ENCODE assay signal across 25 cellular contexts in the genomic region with DNA sequence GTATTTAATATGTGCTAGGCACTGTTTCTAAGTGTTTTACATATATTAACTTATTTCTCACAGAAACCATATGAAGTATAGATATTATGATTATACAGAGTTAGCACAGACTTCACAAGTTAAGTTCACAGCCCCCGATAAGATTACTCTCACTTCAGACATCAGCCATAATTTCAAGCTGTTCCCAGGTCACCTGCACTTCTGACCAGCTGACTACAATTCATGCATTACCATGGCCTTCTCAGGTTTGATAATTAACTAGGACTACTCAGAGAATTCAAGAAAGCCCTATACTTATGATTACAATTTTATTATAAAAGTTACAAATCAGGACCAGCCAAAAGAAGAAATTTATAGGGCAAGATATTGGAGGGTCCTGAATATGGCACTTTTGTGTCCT.
DNase-seq lines count a peak whose midpoint lies in the region; ATAC-seq and TF ChIP-seq lines count a peak whose summit lies in the region.
"Had no signal": no experiment of that assay in that cellular context is flagged by ENCODE, and none has a peak within 500 bp of the region (broad histone marks: within the 10 kb centered on the region; RNA-seq: fewer than 3 reads in every experiment).

No MANE protein-coding gene starts in this region.

- no peak for TF ChIP-seq EP300 in gastroesophageal sphincter (IDR thresholded peaks at IDR 0.05)

- CTCF ChIA-PET in MCF 10A (lab: Yijun Ruan, JAX) = interaction anchor here (1.6 to 3.6 kb wide), 3 partner anchors 46 to 177 kb away, joined by 4 to 20 read pairs (median 10); no protein-coding TSS in a partner anchor

- TF ChIP-seq CTCF in breast epithelium (IDR thresholded peaks at IDR 0.05) (no peak), MCF 10A (IDR thresholded peaks at IDR 0.05; ENCODE audit: unreplicated experiment) (no peak), gastroesophageal sphincter (IDR thresholded peaks at IDR 0.05) (no peak), psoas muscle (IDR thresholded peaks at IDR 0.05) (no peak), tibial artery (IDR thresholded peaks at IDR 0.05) (no peak)

- H3K4me3 Mint-ChIP-seq in MCF 10A (ENCODE audit: unreplicated experiment) = no peak overlapping the region
- H3K4me3 Mint-ChIP-seq: activated CD4-positive, alpha-beta memory T cell treated with anti-CD3 and anti-CD28 coated beads for 36 hours; activated naive CD8-positive, alpha-beta T cell treated with anti-CD3 and anti-CD28 coated beads, Interleukin-2, amount 10 ng/mL, durations not matched to agents 7 days and 5 days; activated T-helper 17 cell treated with anti-CD3 and anti-CD28 coated beads, Interleukin-2, amount 50 U/mL, for 72 hours; CD4-positive, alpha-beta memory T cell; stimulated activated naive B cell treated with anti-CD40 and anti-IgM and Interleukin-4, amounts not matched to agents 10 μg/mL and 1 μg/mL and 100 μg/mL, for 72 hours had no signal

- H3K27ac ChIP-seq in breast epithelium (peak overlapping the region; percentile 76 to 83), gastroesophageal sphincter (peak overlapping the region; percentile 75 to 84 (median 78)), psoas muscle (peak overlapping the region; percentile 72), tibial artery (peak overlapping the region; percentile 24 to 49)
- H3K27ac ChIP-seq: foreskin keratinocyte had no signal

- H3K27me3 Mint-ChIP-seq in MCF 10A (ENCODE audit: insufficient read depth, unreplicated experiment) = no peaks in the 10 kb centered on the region
- H3K27me3 Mint-ChIP-seq: activated CD4-positive, alpha-beta memory T cell treated with anti-CD3 and anti-CD28 coated beads for 36 hours; activated naive CD8-positive, alpha-beta T cell treated with anti-CD3 and anti-CD28 coated beads, Interleukin-2, amount 10 ng/mL, durations not matched to agents 7 days and 5 days; activated T-helper 17 cell treated with anti-CD3 and anti-CD28 coated beads, Interleukin-2, amount 50 U/mL, for 72 hours; CD4-positive, alpha-beta memory T cell; stimulated activated naive B cell treated with anti-CD40 and anti-IgM and Interleukin-4, amounts not matched to agents 10 μg/mL and 1 μg/mL and 100 μg/mL, for 72 hours had no signal

- POLR2A ChIA-PET in MCF 10A (lab: Yijun Ruan, JAX) = no interaction called here

- ATAC-seq in gastroesophageal sphincter (no peak), psoas muscle (no peak), GM18909 (IDR thresholded peaks at IDR 0.05; ENCODE audit: poor library complexity, unreplicated experiment) (no peak)
- ATAC-seq: activated T-helper 17 cell treated with anti-CD3 and anti-CD28 coated beads, Interleukin-2, amount 50 U/mL, for 72 hours; foreskin keratinocyte; PC-3; stimulated activated naive B cell treated with anti-CD40 and anti-IgM and Interleukin-4, amounts not matched to agents 10 μg/mL and 1 μg/mL and 100 μg/mL, for 72 hours had no signal

- no peaks in the 10 kb centered on the region for H3K27me3 ChIP-seq in breast epithelium
- H3K27me3 ChIP-seq in gastroesophageal sphincter = no peaks in the 10 kb centered on the region
- H3K27me3 ChIP-seq in psoas muscle (ENCODE audit: insufficient read depth in 3 of 3, low read length in 2 of 3) = no peaks in the 10 kb centered on the region
- no peaks in the 10 kb centered on the region for H3K27me3 ChIP-seq in tibial artery
- H3K27me3 ChIP-seq: foreskin keratinocyte had no signal

- no peaks in the 10 kb centered on the region for H3K36me3 Mint-ChIP-seq in MCF 10A (ENCODE audit: insufficient read depth, unreplicated experiment)

- H3K4me1 ChIP-seq in breast epithelium (peaks cover 0 to 6% of the 10 kb centered on the region in 2 donors), gastroesophageal sphincter (peaks cover 19 to 59% (median 33%) of the 10 kb centered on the region in 3 donors), psoas muscle (peaks cover 36% of the 10 kb centered on the region), tibial artery (peaks cover 0 to 30% (median 19%) of the 10 kb centered on the region in 4 donors)
- H3K4me1 ChIP-seq: foreskin keratinocyte had no signal

- H3K9me3 ChIP-seq in breast epithelium = no peaks in the 10 kb centered on the region
- no peaks in the 10 kb centered on the region for H3K9me3 ChIP-seq in gastroesophageal sphincter
- H3K9me3 ChIP-seq in psoas muscle = no peaks in the 10 kb centered on the region
- no peaks in the 10 kb centered on the region for H3K9me3 ChIP-seq in tibial artery

- 53 to 80% methylated on average over 1 of the region's 1 CpG for WGBS in gastroesophageal sphincter (ENCODE audit: low coverage in 1 of 2), 2 donors
- 69 to 75% (median 74%) methylated on average over 1 of the region's 1 CpG for WGBS in psoas muscle, 3 donors

- H3K36me3 ChIP-seq in breast epithelium (no peaks in the 10 kb centered on the region), gastroesophageal sphincter (peaks cover 0 to 4% of the 10 kb centered on the region in 2 donors), psoas muscle (ENCODE audit: insufficient read depth in 1 of 2, low read depth in 1 of 2) (no peaks in the 10 kb centered on the region), tibial artery (peaks cover 0 to 5% (median 0%) of the 10 kb centered on the region in 3 donors)

- no peak for DNase-seq in breast epithelium (ENCODE audit: low spot score in 2 of 2)
- DNase-seq in MCF 10A (ENCODE audit: unreplicated experiment) = no peak
- DNase-seq in psoas muscle = no peak
- no peak for DNase-seq in tibial artery
- DNase-seq in activated naive CD4-positive, alpha-beta T cell (lab: John Stamatoyannopoulos, UW) = no peak
- no peak for DNase-seq in NCI-H446 (lab: John Stamatoyannopoulos, UW)
- DNase-seq: 8988T; activated CD4-positive, alpha-beta memory T cell treated with anti-CD3 and anti-CD28 coated beads for 36 hours; activated CD8-positive, alpha-beta memory T cell treated with anti-CD3 and anti-CD28 coated beads, Interleukin-2, amount 50 U/mL, for 48 hours; activated naive CD8-positive, alpha-beta T cell treated with anti-CD3 and anti-CD28 coated beads, Interleukin-2, amount 10 ng/mL, durations not matched to agents 7 days and 5 days; AML-193; CD4-positive, alpha-beta memory T cell; effector CD4-positive, alpha-beta T cell; foreskin keratinocyte; KG1; NCI-H1436 treated with DMSO at 0.1 percent for 48 hours; NCI-H2107; PC-3; retina; Right ventricle myocardium superior; stimulated activated CD4-positive, alpha-beta T cell treated with anti-CD3 and anti-CD28 coated beads, Interleukin-4, amount 100 ng/mL, for 1 hour; stimulated activated naive B cell treated with anti-CD40 and anti-IgM and Interleukin-4, amounts not matched to agents 10 μg/mL and 1 μg/mL and 100 μg/mL, for 72 hours had no signal

- intact Hi-C loops in breast epithelium (cut with DNase I; ENCODE audit: low total_unique reads) (no loop called here), MCF 10A (cut with micrococcal nuclease) (no loop called here), psoas muscle (cut with DNase I) (no loop called here), tibial artery (cut with DNase I; ENCODE audit: low total_unique reads) (no loop called here)

- no peak overlapping the region for H3K27ac Mint-ChIP-seq in MCF 10A (ENCODE audit: low read depth, unreplicated experiment)
- H3K27ac Mint-ChIP-seq: activated CD4-positive, alpha-beta memory T cell treated with anti-CD3 and anti-CD28 coated beads for 36 hours; activated naive CD8-positive, alpha-beta T cell treated with anti-CD3 and anti-CD28 coated beads, Interleukin-2, amount 10 ng/mL, durations not matched to agents 7 days and 5 days; activated T-helper 17 cell treated with anti-CD3 and anti-CD28 coated beads, Interleukin-2, amount 50 U/mL, for 72 hours; stimulated activated naive B cell treated with anti-CD40 and anti-IgM and Interleukin-4, amounts not matched to agents 10 μg/mL and 1 μg/mL and 100 μg/mL, for 72 hours had no signal

- TF ChIP-seq POLR2A in breast epithelium (IDR thresholded peaks at IDR 0.05) = no peak
- TF ChIP-seq POLR2A in gastroesophageal sphincter (IDR thresholded peaks at IDR 0.05) = no peak

- peaks cover 21% of the 10 kb centered on the region for H3K4me1 Mint-ChIP-seq in MCF 10A (ENCODE audit: insufficient read depth, unreplicated experiment)

- no TSS peak for BruUV-seq in MCF 10A (replicated peaks; lab: Mats Ljungman, UMichigan)

- H3K9me3 Mint-ChIP-seq in MCF 10A (ENCODE audit: unreplicated experiment) = peaks cover 7% of the 10 kb centered on the region
- H3K9me3 Mint-ChIP-seq: activated T-helper 17 cell treated with anti-CD3 and anti-CD28 coated beads, Interleukin-2, amount 50 U/mL, for 72 hours had no signal

- no peak overlapping the region for H3K4me3 ChIP-seq in breast epithelium
- no peak overlapping the region for H3K4me3 ChIP-seq in gastroesophageal sphincter
- H3K4me3 ChIP-seq in psoas muscle = peak overlapping the region; percentile 23
- H3K4me3 ChIP-seq in tibial artery = no peak overlapping the region
